9 cellular contexts compared by ENCODE assay signal in the genomic region with DNA sequence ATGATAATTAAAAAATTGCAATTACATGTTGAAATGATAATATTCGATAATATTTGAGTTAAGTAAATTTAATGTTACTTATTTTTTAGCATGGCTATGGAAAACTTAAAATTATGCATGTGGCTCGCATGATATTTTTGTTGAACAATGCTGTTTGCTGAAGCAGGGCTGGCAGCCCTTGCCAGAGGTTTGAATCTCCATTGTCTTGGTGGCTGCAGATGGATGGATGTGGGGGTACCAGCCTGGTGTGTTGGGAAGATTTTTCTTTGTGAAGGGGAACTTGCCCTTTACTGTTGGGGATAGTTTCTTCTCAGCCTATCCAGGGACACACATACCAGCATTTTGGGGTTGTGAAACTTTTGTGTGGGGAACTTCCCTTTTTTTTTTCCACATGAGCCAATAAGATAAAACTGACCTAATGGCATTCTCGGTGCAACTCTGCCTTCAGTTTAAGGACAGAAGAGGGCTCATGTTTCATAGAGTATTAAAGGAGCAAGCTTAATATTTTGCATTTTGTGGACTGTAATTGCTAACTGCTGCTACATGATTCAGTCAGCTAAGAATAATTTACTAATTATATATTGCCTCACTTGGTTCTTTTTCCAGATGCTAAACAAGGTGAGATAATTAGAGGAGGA. TPM values are rescaled to one million over a fixed set of nuclear protein-coding genes. Genes with fewer than 3 reads are reported as not detected.
DNase-seq lines count a peak whose midpoint lies in the region; ATAC-seq, FAIRE-seq and TF ChIP-seq lines count a peak whose summit lies in the region.
"Had no signal": no experiment of that assay in that cellular context is flagged by ENCODE, and none has a peak within 500 bp of the region (broad histone marks: within the 10 kb centered on the region; RNA-seq: fewer than 3 reads in every experiment).

No MANE protein-coding gene starts in this region.

- no peak for TF ChIP-seq EP300 in upper lobe of left lung (IDR thresholded peaks at IDR 0.05)

- H3K4me3 ChIP-seq in fibroblast of villous mesenchyme (ENCODE audit: low read depth, low read length) (no peak overlapping the region), upper lobe of left lung (no peak overlapping the region), small intestine (ENCODE audit: low read depth in 1 of 2, low read length in 2 of 2) (no peak overlapping the region)

- H3K9me3 ChIP-seq in upper lobe of left lung (no peaks in the 10 kb centered on the region), small intestine (ENCODE audit: control insufficient read depth, low read depth) (no peaks in the 10 kb centered on the region)

- H3K27me3 ChIP-seq in upper lobe of left lung, result no peaks in the 10 kb centered on the region
- no peaks in the 10 kb centered on the region for H3K27me3 ChIP-seq in small intestine (ENCODE audit: control insufficient read depth in 2 of 2, insufficient read depth in 2 of 2, low read length in 2 of 2)

- FAIRE-seq in small intestine (lab: Jason Lieb, UNC), result no peak
- FAIRE-seq: bronchial epithelial cell had no signal

- 50 to 72% methylated on average over 3 of the region's 3 CpGs for WGBS in upper lobe of left lung, 2 donors
- WGBS in small intestine, 3 donors, result 73 to 86% (median 78%) methylated on average over 3 of the region's 3 CpGs

- TF ChIP-seq CTCF in 22Rv1 (IDR thresholded peaks at IDR 0.05) (no peak), fibroblast of villous mesenchyme (IDR thresholded peaks at IDR 0.05; ENCODE audit: insufficient read depth, low read depth, low read length) (no peak), upper lobe of left lung (IDR thresholded peaks at IDR 0.05) (no peak)

- DNase-seq in RPMI8226, result peak; percentile 78
- DNase-seq in fibroblast of villous mesenchyme (ENCODE audit: low read depth), result peak; percentile 86
- DNase-seq in upper lobe of left lung, result no peak
- DNase-seq in NCI-H2196 (lab: John Stamatoyannopoulos, UW; ENCODE audit: unreplicated experiment), result no peak
- DNase-seq in small intestine, result no peak

- H3K27ac ChIP-seq in 22Rv1 (peak overlapping the region; percentile 1; the same call in 1 of the 2 replicates), upper lobe of left lung (peak overlapping the region in 3 of 4 donors; percentile 8 to 70 (median 48)), small intestine (ENCODE audit: low read depth in 1 of 2, low read length in 1 of 2) (no peak overlapping the region)

- H3K4me1 ChIP-seq in upper lobe of left lung (peaks cover 38 to 72% (median 48%) of the 10 kb centered on the region in 4 donors), small intestine (ENCODE audit: control insufficient read depth in 2 of 2, insufficient read depth in 1 of 2, low read depth in 1 of 2, low read length in 1 of 2) (peaks cover 0 to 7% of the 10 kb centered on the region in 2 donors)

- TF ChIP-seq POLR2A in GM18505 (IDR thresholded peaks at IDR 0.05; ENCODE audit: borderline replicate concordance, extremely low read depth, insufficient read depth, insufficient read length) (no peak), upper lobe of left lung (IDR thresholded peaks at IDR 0.05) (no peak)

- peak; percentile 34 for ATAC-seq in GM18505 (IDR thresholded peaks at IDR 0.05; ENCODE audit: unreplicated experiment)
- peak; percentile 39 for ATAC-seq in HG03025 (IDR thresholded peaks at IDR 0.05; ENCODE audit: low FRiP score, unreplicated experiment)
- peak in 1 of 2 donors; percentile 81 for ATAC-seq in upper lobe of left lung (ENCODE audit: low FRiP score in 2 of 2)

- no peaks in the 10 kb centered on the region for H3K36me3 ChIP-seq in upper lobe of left lung
- H3K36me3 ChIP-seq in small intestine (ENCODE audit: control insufficient read depth in 2 of 2, insufficient read depth in 2 of 2, low read length in 2 of 2), result no peaks in the 10 kb centered on the region

RNA-seq across cellular contexts. Expression of a gene that starts 8.8 kb away (rescaled TPM):
- total RNA-seq in fibroblast of villous mesenchyme (20.3 and 31.1 TPM in 2 replicates), upper lobe of left lung (100 to 1,000 TPM in 1 of 6 donors, 10 to 100 TPM in 5; 25.0 to 104 (median 46.0) TPM)
- 10 to 100 TPM; 21.6 to 23.3 (median 22.2) TPM for polyA plus RNA-seq in small intestine

Comparison
In these comparisons a context has a peak if more than half of its experiments do, and no peak if none do; other contexts are left out.
1. H3K27ac ChIP-seq: peak in 22Rv1 (single experiment) and upper lobe of left lung (3 of 4); none in small intestine (0 of 2).
2. DNase-seq: peak in RPMI8226 (single experiment) and fibroblast of villous mesenchyme (single experiment); none in upper lobe of left lung (0 of 2), NCI-H2196 (single experiment) and small intestine (single experiment).